Comparison of ENCODE assay signal across 25 cellular contexts in the genomic region with DNA sequence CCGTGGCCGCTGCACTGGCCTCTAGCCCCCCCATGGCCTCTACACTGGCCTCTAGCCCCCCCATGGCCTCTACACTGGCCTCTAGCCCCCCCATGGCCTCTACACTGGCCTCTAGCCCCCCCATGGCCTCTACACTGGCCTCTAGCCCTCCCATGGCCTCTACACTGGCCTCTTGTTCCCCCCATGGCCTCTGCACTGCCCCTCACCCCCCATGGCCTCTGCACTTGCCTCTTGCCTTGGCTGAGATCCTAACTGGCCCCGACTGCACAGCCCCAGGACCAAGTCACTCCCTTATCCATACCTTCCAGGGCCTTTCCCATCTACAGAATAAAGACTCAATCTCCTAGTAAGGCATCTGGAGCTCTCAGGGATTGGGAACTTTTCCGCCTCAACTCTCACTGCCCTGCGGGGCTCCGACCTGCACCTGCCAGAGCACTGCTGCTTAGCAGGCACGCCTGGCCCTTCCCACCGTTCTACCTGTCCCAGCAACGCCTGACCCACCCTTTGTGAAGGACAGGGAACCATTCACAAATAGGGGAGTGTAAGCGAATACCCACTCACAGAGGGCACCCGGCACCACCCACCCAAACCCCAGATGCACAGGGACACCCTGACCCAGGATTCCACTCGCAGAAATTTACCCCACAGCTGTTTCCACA. TPM values are rescaled to one million over a fixed set of nuclear protein-coding genes. Genes with fewer than 3 reads are reported as not detected.
DNase-seq lines count a peak whose midpoint lies in the region; FAIRE-seq and TF ChIP-seq lines count a peak whose summit lies in the region.
"Had no signal": no experiment of that assay in that cellular context is flagged by ENCODE, and none has a peak within 500 bp of the region (broad histone marks: within the 10 kb centered on the region; RNA-seq: fewer than 3 reads in every experiment).

No MANE protein-coding gene starts in this region.

- no peaks in the 10 kb centered on the region for H3K9me3 Mint-ChIP-seq in activated T-cell treated with anti-CD3 and anti-CD28 coated beads, Interleukin-2, amount 50 U/mL, for 24 hours
- H3K9me3 Mint-ChIP-seq in astrocyte (ENCODE audit: unreplicated experiment), result no peaks in the 10 kb centered on the region
- H3K9me3 Mint-ChIP-seq: activated naive CD8-positive, alpha-beta T cell treated with anti-CD3 and anti-CD28 coated beads, Interleukin-2, amount 50 U/mL, for 24 hours; HFFc6; memory B cell; natural killer cell had no signal

- no peaks in the 10 kb centered on the region for H3K36me3 Mint-ChIP-seq in activated T-cell treated with anti-CD3 and anti-CD28 coated beads, Interleukin-2, amount 50 U/mL, for 24 hours (ENCODE audit: low read depth)
- peaks cover 5% of the 10 kb centered on the region for H3K36me3 Mint-ChIP-seq in astrocyte (ENCODE audit: low read depth, unreplicated experiment)
- H3K36me3 Mint-ChIP-seq: memory B cell, natural killer cell had no signal

- no peak overlapping the region for H3K9ac ChIP-seq in astrocyte (ENCODE audit: low read length)
- peak overlapping the region in 1 of 2 donors; percentile 56 for H3K9ac ChIP-seq in mucosa of rectum (ENCODE audit: low read depth in 1 of 2, low read length in 2 of 2)

- H3K27me3 ChIP-seq in astrocyte (ENCODE audit: insufficient read depth, low read length), result no peaks in the 10 kb centered on the region
- H3K27me3 ChIP-seq in mucosa of rectum (ENCODE audit: control insufficient read depth in 2 of 2, insufficient read depth in 2 of 2, low read length in 2 of 2), result no peaks in the 10 kb centered on the region
- no peaks in the 10 kb centered on the region for H3K27me3 ChIP-seq in stomach
- H3K27me3 ChIP-seq in effector memory CD4-positive, alpha-beta T cell (replicated peaks; ENCODE audit: control insufficient read depth, insufficient read depth, low read length, poor library complexity, severe bottlenecking), result no peaks in the 10 kb centered on the region
- H3K27me3 ChIP-seq: foreskin keratinocyte had no signal

- H4K20me1 ChIP-seq in astrocyte (ENCODE audit: insufficient read depth, low read length), result peaks cover 62% of the 10 kb centered on the region

- TF ChIP-seq CTCF in astrocyte (IDR thresholded peaks at IDR 0.05; ENCODE audit: insufficient read depth, low read depth, low read length) (no peak), stomach (IDR thresholded peaks at IDR 0.05) (no peak)

- FAIRE-seq in astrocyte (lab: Jason Lieb, UNC), result no peak
- FAIRE-seq: endothelial cell of umbilical vein, kidney, urothelium cell line had no signal

- H3K4me3 Mint-ChIP-seq in activated T-cell treated with anti-CD3 and anti-CD28 coated beads, Interleukin-2, amount 50 U/mL, for 24 hours, result no peak overlapping the region
- no peak overlapping the region for H3K4me3 Mint-ChIP-seq in astrocyte (ENCODE audit: unreplicated experiment)
- H3K4me3 Mint-ChIP-seq: activated naive CD8-positive, alpha-beta T cell treated with anti-CD3 and anti-CD28 coated beads, Interleukin-2, amount 50 U/mL, for 24 hours; B cell; HFFc6; memory B cell; natural killer cell had no signal

- DNase-seq in activated T-cell treated with anti-CD3 and anti-CD28 coated beads, Interleukin-2, amount 50 U/mL, for 24 hours, result no peak
- DNase-seq in activated T-cell treated with anti-CD3 and anti-CD28 coated beads, Interleukin-2, amount 50 U/mL, for 1 hour, result no peak
- DNase-seq in astrocyte (ENCODE audit: low read depth) (no peak), stomach (no peak), HPDE6-E6E7 (ENCODE audit: extremely low spot score) (no peak), NCI-H524 treated with DMSO at 0.1 percent for 48 hours (lab: John Stamatoyannopoulos, UW) (no peak)
- no peak for DNase-seq in effector memory CD4-positive, alpha-beta T cell
- DNase-seq: activated CD4-positive, alpha-beta T cell treated with anti-CD3 and anti-CD28 coated beads for 48 hours; activated naive CD8-positive, alpha-beta T cell treated with anti-CD3 and anti-CD28 coated beads, Interleukin-2, amount 50 U/mL, for 24 hours; dermis blood vessel endothelial cell; foreskin keratinocyte; HFFc6; hippocampal formation; kidney; natural killer cell; NCI-H1417 treated with DMSO at 0.1 percent for 48 hours; NCI-H748 treated with DMSO at 0.1 percent for 48 hours; SHP77; stimulated activated CD4-positive, alpha-beta T cell treated with anti-CD3 and anti-CD28 coated beads, Interleukin-4, amount 100 ng/mL, for 24 hours had no signal

- peak overlapping the region; percentile 66 for H3K27ac Mint-ChIP-seq in activated T-cell treated with anti-CD3 and anti-CD28 coated beads, Interleukin-2, amount 50 U/mL, for 24 hours
- H3K27ac Mint-ChIP-seq in astrocyte (ENCODE audit: unreplicated experiment), result peak overlapping the region; percentile 10
- H3K27ac Mint-ChIP-seq: activated naive CD8-positive, alpha-beta T cell treated with anti-CD3 and anti-CD28 coated beads, Interleukin-2, amount 50 U/mL, for 24 hours; B cell; memory B cell had no signal

- H3K4me3 ChIP-seq in astrocyte (ENCODE audit: insufficient read depth, low read depth, low read length) (no peak overlapping the region), mucosa of rectum (ENCODE audit: low read length in 2 of 2) (no peak overlapping the region), stomach (no peak overlapping the region)
- H3K4me3 ChIP-seq in effector memory CD4-positive, alpha-beta T cell (ENCODE audit: insufficient read depth, low read depth, low read length, poor library complexity, severe bottlenecking), result no peak overlapping the region
- H3K4me3 ChIP-seq: smooth muscle cell had no signal

- no peak overlapping the region for H3K27ac ChIP-seq in astrocyte (ENCODE audit: low read depth, low read length)
- peak overlapping the region; percentile 85 to 91 for H3K27ac ChIP-seq in mucosa of rectum (ENCODE audit: low read depth in 2 of 2, low read length in 2 of 2)
- H3K27ac ChIP-seq in stomach, result peak overlapping the region in 4 of 5 donors; percentile 38 to 73 (median 58)
- H3K27ac ChIP-seq in effector memory CD4-positive, alpha-beta T cell (ENCODE audit: insufficient read depth, low read length, poor library complexity, severe bottlenecking), result no peak overlapping the region
- H3K27ac ChIP-seq: foreskin keratinocyte had no signal

- H3K9me3 ChIP-seq in astrocyte (ENCODE audit: insufficient read depth, low read depth, low read length) (no peaks in the 10 kb centered on the region), mucosa of rectum (ENCODE audit: control insufficient read depth in 2 of 2, low read length in 2 of 2) (no peaks in the 10 kb centered on the region), stomach (no peaks in the 10 kb centered on the region)
- no peaks in the 10 kb centered on the region for H3K9me3 ChIP-seq in effector memory CD4-positive, alpha-beta T cell (ENCODE audit: control insufficient read depth, low read length)

- H3K4me1 Mint-ChIP-seq in activated T-cell treated with anti-CD3 and anti-CD28 coated beads, Interleukin-2, amount 50 U/mL, for 24 hours (ENCODE audit: low read depth), result peaks cover 28% of the 10 kb centered on the region
- H3K4me1 Mint-ChIP-seq in astrocyte (ENCODE audit: low read depth, unreplicated experiment), result peaks cover 22% of the 10 kb centered on the region

- intact Hi-C loops in stomach (cut with DNase I; ENCODE audit: low total_unique reads), result no loop called here

- no peak for TF ChIP-seq POLR2A in stomach (IDR thresholded peaks at IDR 0.05)

- no peak overlapping the region for H3K4me2 ChIP-seq in astrocyte (ENCODE audit: low read length)
- H3K4me2 ChIP-seq: smooth muscle cell had no signal

- WGBS in stomach, 5 donors, result 77 to 91% (median 89%) methylated on average over 12 of the region's 12 CpGs

- H3K4me1 ChIP-seq in astrocyte (ENCODE audit: insufficient read depth, low read length) (peaks cover 31% of the 10 kb centered on the region), mucosa of rectum (ENCODE audit: control insufficient read depth in 2 of 2, insufficient read depth in 2 of 2, low read length in 2 of 2) (peaks cover 55 to 64% of the 10 kb centered on the region in 2 donors), stomach (peaks cover 47 to 80% (median 72%) of the 10 kb centered on the region in 4 donors)
- H3K4me1 ChIP-seq in effector memory CD4-positive, alpha-beta T cell (ENCODE audit: control insufficient read depth, insufficient read depth, low read length, poor library complexity, severe bottlenecking), result peaks cover 18% of the 10 kb centered on the region

- peaks cover 41% of the 10 kb centered on the region for H3K79me2 ChIP-seq in astrocyte (ENCODE audit: insufficient read depth, low read length)

- no peaks in the 10 kb centered on the region for H3K27me3 Mint-ChIP-seq in activated T-cell treated with anti-CD3 and anti-CD28 coated beads, Interleukin-2, amount 50 U/mL, for 24 hours
- H3K27me3 Mint-ChIP-seq in astrocyte (ENCODE audit: low read depth, unreplicated experiment), result no peaks in the 10 kb centered on the region
- H3K27me3 Mint-ChIP-seq: activated naive CD8-positive, alpha-beta T cell treated with anti-CD3 and anti-CD28 coated beads, Interleukin-2, amount 50 U/mL, for 24 hours; B cell; memory B cell had no signal

- no peak for TF ChIP-seq EP300 in stomach (IDR thresholded peaks at IDR 0.05)

- H3K36me3 ChIP-seq in astrocyte (ENCODE audit: insufficient read depth, low read length) (no peaks in the 10 kb centered on the region), mucosa of rectum (ENCODE audit: control insufficient read depth in 2 of 2, insufficient read depth in 2 of 2, low read length in 2 of 2) (no peaks in the 10 kb centered on the region), stomach (no peaks in the 10 kb centered on the region)
- no peaks in the 10 kb centered on the region for H3K36me3 ChIP-seq in effector memory CD4-positive, alpha-beta T cell (ENCODE audit: control insufficient read depth, insufficient read depth, low read length)

- H2AFZ ChIP-seq in astrocyte (ENCODE audit: low read depth, low read length), result no peak overlapping the region

RNA-seq across cellular contexts. Expression of a gene that starts 38.8 kb away (rescaled TPM):
- 75.6 and 91.1 TPM in 2 replicates for total RNA-seq in astrocyte
- total RNA-seq in stomach, result 10 to 100 TPM in 3 of 5 donors, 1 to 10 TPM in 1, not detected in 1; 9.4 to 69.8 (median 22.6) TPM
- polyA plus RNA-seq in stomach, result 10 to 100 TPM; 17.7 to 26.3 (median 19.4) TPM

Comparison
In these comparisons a context has a peak if more than half of its experiments do, and no peak if none do; other contexts are left out.
1. H3K27ac ChIP-seq: peak in mucosa of rectum (2 of 2) and stomach (4 of 5); none in astrocyte (single experiment) and effector memory CD4-positive, alpha-beta T cell (single experiment).